17 cellular contexts compared by ENCODE assay signal in the genomic region with DNA sequence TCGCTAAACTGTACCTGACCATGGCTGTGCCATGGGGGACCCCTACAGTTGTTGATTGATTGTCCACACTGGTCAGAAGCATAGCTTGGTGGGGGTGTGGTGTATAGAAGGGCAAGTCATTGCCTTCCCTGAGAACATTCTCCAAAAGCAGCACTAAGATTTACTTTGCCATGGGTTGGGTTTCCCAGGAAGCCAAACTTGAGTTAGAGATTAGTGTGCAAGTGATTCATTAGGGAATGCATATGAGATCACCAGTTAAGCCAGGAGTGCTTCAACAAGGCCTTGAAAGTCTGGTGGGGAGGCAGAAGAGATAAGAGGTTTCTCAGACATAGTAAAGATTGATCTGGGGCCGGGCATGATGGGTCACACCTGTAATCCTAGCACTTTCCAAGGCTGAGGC. TPM values are rescaled to one million over a fixed set of nuclear protein-coding genes. Genes with fewer than 3 reads are reported as not detected.
DNase-seq lines count a peak whose midpoint lies in the region; ATAC-seq, FAIRE-seq and TF ChIP-seq lines count a peak whose summit lies in the region.
"Had no signal": no experiment of that assay in that cellular context is flagged by ENCODE, and none has a peak within 500 bp of the region (broad histone marks: within the 10 kb centered on the region; RNA-seq: fewer than 3 reads in every experiment).

No MANE protein-coding gene starts in this region.

- no peak for FAIRE-seq in bronchial epithelial cell (lab: Jason Lieb, UNC)
- FAIRE-seq: small intestine had no signal

- peaks cover 0 to 4% of the 10 kb centered on the region in 2 donors for H3K9me3 ChIP-seq in left lung
- H3K9me3 ChIP-seq: uterus had no signal

- no peaks in the 10 kb centered on the region for H3K27me3 ChIP-seq in bronchial epithelial cell (ENCODE audit: control insufficient read depth, insufficient read depth, low read length)
- no peaks in the 10 kb centered on the region for H3K27me3 ChIP-seq in left lung
- H3K27me3 ChIP-seq: uterus had no signal

- H3K27ac ChIP-seq in left lung, result peak overlapping the region in 1 of 2 donors; percentile 29
- H3K27ac ChIP-seq: uterus had no signal

- POLR2A ChIA-PET in AG04449 (lab: Yijun Ruan, JAX), result no interaction called here

- TF ChIP-seq CTCF in AG04449 (IDR thresholded peaks at IDR 0.05; ENCODE audit: insufficient read depth, low read length, missing control alignments) (no peak), bronchial epithelial cell (IDR thresholded peaks at IDR 0.05; ENCODE audit: insufficient read depth, low read length, severe bottlenecking) (no peak), left lung (IDR thresholded peaks at IDR 0.05) (no peak)

- CTCF ChIA-PET in AG04449 (lab: Yijun Ruan, JAX), result no interaction called here

- peaks cover 0 to 11% of the 10 kb centered on the region in 2 donors for H3K4me1 ChIP-seq in left lung
- H3K4me1 ChIP-seq: uterus had no signal

- intact Hi-C loops in left lung (cut with DNase I), result no loop called here
- intact Hi-C loops in Right ventricle myocardium superior (cut with DNase I), result no loop called here

- no peak overlapping the region for H3K4me3 ChIP-seq in AG04449 (ENCODE audit: low read depth, low read length)
- H3K4me3 ChIP-seq in bronchial epithelial cell (ENCODE audit: low read depth, low read length), result no peak overlapping the region
- H3K4me3 ChIP-seq in left lung, result no peak overlapping the region
- H3K4me3 ChIP-seq: uterus had no signal

- peak; percentile 43 for ATAC-seq in left lung
- no peak for ATAC-seq in Right ventricle myocardium superior (ENCODE audit: poor library complexity)
- no peak for ATAC-seq in GM19328 (IDR thresholded peaks at IDR 0.05; ENCODE audit: unreplicated experiment)
- ATAC-seq: natural killer cell had no signal

- H3K36me3 ChIP-seq in bronchial epithelial cell (ENCODE audit: control insufficient read depth, insufficient read depth, low read length), result no peaks in the 10 kb centered on the region
- no peaks in the 10 kb centered on the region for H3K36me3 ChIP-seq in left lung
- H3K36me3 ChIP-seq: uterus had no signal

- peak; percentile 73 for DNase-seq in AG04449 (ENCODE audit: low read depth, low spot score)
- DNase-seq in HS-5 (ENCODE audit: low read depth), result peak; percentile 19
- peak; percentile 88 for DNase-seq in bronchial epithelial cell (ENCODE audit: low read depth)
- no peak for DNase-seq in left lung
- DNase-seq in NCI-H2029 treated with DMSO at 0.1 percent for 48 hours (lab: John Stamatoyannopoulos, UW), result no peak
- no peak for DNase-seq in Right ventricle myocardium superior
- no peak for DNase-seq in NOMO-1 treated with DMSO at 0.1 percent for 48 hours (lab: John Stamatoyannopoulos, UW; ENCODE audit: unreplicated experiment)
- DNase-seq: activated CD4-positive, alpha-beta T cell treated with anti-CD3 and anti-CD28 coated beads for 48 hours; activated effector memory CD4-positive, alpha-beta T cell treated with Interleukin-2 at 50 U/mL for 16 hours; central memory CD4-positive, alpha-beta T cell; erythroblast; H7; natural killer cell; NCI-H1930; small intestine; uterus had no signal

RNA-seq across cellular contexts. Expression of gene TPST1, which starts 21.4 kb away (rescaled TPM):
- total RNA-seq in bronchial epithelial cell (24.7 and 31.4 TPM in 2 replicates), left lung (10 to 100 TPM; 30.5 to 45.6 TPM), Right ventricle myocardium superior (5.1 TPM)

Comparison
In these comparisons a context has a peak if more than half of its experiments do, and no peak if none do; other contexts are left out.
1. DNase-seq: peak in AG04449 (single experiment), HS-5 (single experiment) and bronchial epithelial cell (single experiment); none in left lung (0 of 2), NCI-H2029 treated with DMSO at 0.1 percent for 48 hours (single experiment), Right ventricle myocardium superior (single experiment) and NOMO-1 treated with DMSO at 0.1 percent for 48 hours (single experiment).